ENCODE assay signal across 13 cellular contexts in genomic region chr3:31253782-31254181, GRCh38.
DNase-seq lines count a peak whose midpoint lies in the region; ATAC-seq and TF ChIP-seq lines count a peak whose summit lies in the region.
"Had no signal": no experiment of that assay in that cellular context is flagged by ENCODE, and none has a peak within 500 bp of the region (broad histone marks: within the 10 kb centered on the region; RNA-seq: fewer than 3 reads in every experiment).

No MANE protein-coding gene starts in this region.

- no peak overlapping the region for H3K4me3 ChIP-seq in NB4 (ENCODE audit: low read depth, low read length)
- no peak overlapping the region for H3K4me3 ChIP-seq in fibroblast of villous mesenchyme (ENCODE audit: low read depth, low read length)

- peaks cover 55% of the 10 kb centered on the region for H3K4me1 Mint-ChIP-seq in activated T-cell treated with anti-CD3 and anti-CD28 coated beads, Interleukin-2, amount 50 U/mL, for 4 hours (ENCODE audit: low read depth)
- peaks cover 42% of the 10 kb centered on the region for H3K4me1 Mint-ChIP-seq in activated T-helper 17 cell treated with anti-CD3 and anti-CD28 coated beads, Interleukin-2, amount 50 U/mL, for 72 hours

- H3K27ac Mint-ChIP-seq in activated T-helper 17 cell treated with anti-CD3 and anti-CD28 coated beads, Interleukin-2, amount 50 U/mL, for 72 hours: peak overlapping the region; percentile 96
- H3K27ac Mint-ChIP-seq: T-cell had no signal

- peaks cover 3% of the 10 kb centered on the region for H3K36me3 Mint-ChIP-seq in activated T-cell treated with anti-CD3 and anti-CD28 coated beads, Interleukin-2, amount 50 U/mL, for 4 hours (ENCODE audit: insufficient read depth)
- H3K36me3 Mint-ChIP-seq in activated T-helper 17 cell treated with anti-CD3 and anti-CD28 coated beads, Interleukin-2, amount 50 U/mL, for 72 hours (ENCODE audit: low read depth): peaks cover 5% of the 10 kb centered on the region
- H3K36me3 Mint-ChIP-seq: T-cell had no signal

- no peak for TF ChIP-seq CTCF in NB4 (IDR thresholded peaks at IDR 0.05; ENCODE audit: low read depth, low read length)
- TF ChIP-seq CTCF in fibroblast of villous mesenchyme (IDR thresholded peaks at IDR 0.05; ENCODE audit: insufficient read depth, low read depth, low read length): no peak

- ATAC-seq in activated T-cell treated with anti-CD3 and anti-CD28 coated beads, Interleukin-2, amount 50 U/mL, for 4 hours: peak; percentile 45 to 54
- ATAC-seq in activated T-helper 17 cell treated with anti-CD3 and anti-CD28 coated beads, Interleukin-2, amount 50 U/mL, for 72 hours (replicated peaks): peak; percentile 38
- ATAC-seq in HG02642 (IDR thresholded peaks at IDR 0.05; ENCODE audit: poor library complexity, unreplicated experiment) (no peak), esophagus mucosa (no peak)
- ATAC-seq: T-cell had no signal

- no peak for TF ChIP-seq POLR2A in NB4 (IDR thresholded peaks at IDR 0.05; ENCODE audit: extremely low read depth, insufficient read length)

- H3K4me3 Mint-ChIP-seq in activated T-cell treated with anti-CD3 and anti-CD28 coated beads, Interleukin-2, amount 50 U/mL, for 4 hours: no peak overlapping the region
- H3K4me3 Mint-ChIP-seq in activated T-helper 17 cell treated with anti-CD3 and anti-CD28 coated beads, Interleukin-2, amount 50 U/mL, for 72 hours: peak overlapping the region; percentile 82
- H3K4me3 Mint-ChIP-seq: T-cell had no signal

- H3K9me3 Mint-ChIP-seq in activated T-cell treated with anti-CD3 and anti-CD28 coated beads, Interleukin-2, amount 50 U/mL, for 4 hours: peaks cover 10% of the 10 kb centered on the region
- peaks cover 6% of the 10 kb centered on the region for H3K9me3 Mint-ChIP-seq in activated T-helper 17 cell treated with anti-CD3 and anti-CD28 coated beads, Interleukin-2, amount 50 U/mL, for 72 hours
- H3K9me3 Mint-ChIP-seq: T-cell had no signal

- DNase-seq in activated T-cell treated with anti-CD3 and anti-CD28 coated beads, Interleukin-2, amount 50 U/mL, for 4 hours: no peak
- DNase-seq in activated T-cell treated with anti-CD3 and anti-CD28 coated beads for 4 hours (no peak), NB4 (ENCODE audit: low read depth) (peak; percentile 83), fibroblast of villous mesenchyme (ENCODE audit: low read depth) (peak; percentile 11), NCI-H2196 (lab: John Stamatoyannopoulos, UW; ENCODE audit: unreplicated experiment) (no peak)
- DNase-seq: activated gamma-delta T cell treated with Interleukin-2 at 50 U/mL for 16 hours, hypothalamus, NCI-H2171 treated with DMSO at 0.1 percent for 48 hours, retina, T-cell had no signal

- no peaks in the 10 kb centered on the region for H3K27me3 Mint-ChIP-seq in activated T-cell treated with anti-CD3 and anti-CD28 coated beads, Interleukin-2, amount 50 U/mL, for 4 hours (ENCODE audit: low read depth)
- no peaks in the 10 kb centered on the region for H3K27me3 Mint-ChIP-seq in activated T-helper 17 cell treated with anti-CD3 and anti-CD28 coated beads, Interleukin-2, amount 50 U/mL, for 72 hours
- H3K27me3 Mint-ChIP-seq: T-cell had no signal

Comparison
In these comparisons a context has a peak if more than half of its experiments do, and no peak if none do; other contexts are left out.
1. ATAC-seq: peak in activated T-cell treated with anti-CD3 and anti-CD28 coated beads, Interleukin-2, amount 50 U/mL, for 4 hours (2 of 2) and activated T-helper 17 cell treated with anti-CD3 and anti-CD28 coated beads, Interleukin-2, amount 50 U/mL, for 72 hours (single experiment); none in HG02642 (single experiment) and esophagus mucosa (single experiment).
2. DNase-seq: peak in NB4 (single experiment) and fibroblast of villous mesenchyme (single experiment); none in activated T-cell treated with anti-CD3 and anti-CD28 coated beads, Interleukin-2, amount 50 U/mL, for 4 hours (single experiment), activated T-cell treated with anti-CD3 and anti-CD28 coated beads for 4 hours (single experiment) and NCI-H2196 (single experiment).